Comparison of ENCODE assay signal across 23 cellular contexts in genomic region chr5:144292029-144292428, GRCh38.
"Had no signal": no experiment of that assay in that cellular context is flagged by ENCODE, and none has a peak within 500 bp of the region (broad histone marks: within the 10 kb centered on the region; RNA-seq: fewer than 3 reads in every experiment).

No MANE protein-coding gene starts in this region.

- H3K27ac ChIP-seq: esophagus squamous epithelium, gastroesophageal sphincter had no signal

- H3K27me3 ChIP-seq: esophagus squamous epithelium, gastroesophageal sphincter had no signal

- H3K36me3 ChIP-seq: esophagus squamous epithelium, gastroesophageal sphincter had no signal

- H3K9me3 ChIP-seq: esophagus squamous epithelium, gastroesophageal sphincter had no signal

- DNase-seq: activated CD4-positive, alpha-beta memory T cell treated with anti-CD3 and anti-CD28 coated beads, Interleukin-2, amount 10 ng/mL, durations not matched to agents 7 days and 5 days; activated CD4-positive, alpha-beta T cell treated with anti-CD3 and anti-CD28 coated beads for 1 hour; activated CD4-positive, alpha-beta T cell treated with anti-CD3 and anti-CD28 coated beads for 4 hours; activated CD4-positive, alpha-beta T cell treated with anti-CD3 and anti-CD28 coated beads, Interleukin-2, amount 10 ng/mL, durations not matched to agents 7 days and 5 days; activated CD4-positive, alpha-beta T cell treated with anti-CD3 and anti-CD28 coated beads, Interleukin-2, amount 50 U/mL, for 4 hours; activated CD8-positive, alpha-beta memory T cell treated with anti-CD3 and anti-CD28 coated beads, Interleukin-2, amount 50 U/mL, for 48 hours; activated gamma-delta T cell; activated naive CD4-positive, alpha-beta T cell; activated naive CD4-positive, alpha-beta T cell treated with anti-CD3 and anti-CD28 coated beads, Interleukin-2, amount 10 ng/mL, durations not matched to agents 7 days and 5 days; activated naive CD8-positive, alpha-beta T cell treated with anti-CD3 and anti-CD28 coated beads, Interleukin-2, amount 10 ng/mL, durations not matched to agents 7 days and 5 days; activated T-cell treated with anti-CD3 and anti-CD28 coated beads for 4 hours; activated T-cell treated with anti-CD3 and anti-CD28 coated beads, Interleukin-2, amount 50 U/mL, for 24 hours; activated T-cell treated with anti-CD3 and anti-CD28 coated beads, Interleukin-2, amount 50 U/mL, for 72 hours; cortex of kidney; dermis blood vessel endothelial cell; effector CD4-positive, alpha-beta T cell; effector memory CD8-positive, alpha-beta T cell; erythroblast; esophagus squamous epithelium; foreskin melanocyte; T-helper 2 cell had no signal

- H3K4me3 ChIP-seq: esophagus squamous epithelium, gastroesophageal sphincter had no signal

- ATAC-seq: activated naive CD4-positive, alpha-beta T cell treated with anti-CD3 and anti-CD28 coated beads, Interleukin-2, amount 50 U/mL, for 72 hours; activated T-cell treated with anti-CD3 and anti-CD28 coated beads, Interleukin-2, amount 50 U/mL, for 72 hours; effector memory CD8-positive, alpha-beta T cell; gastroesophageal sphincter had no signal

- H3K4me1 ChIP-seq: esophagus squamous epithelium, gastroesophageal sphincter had no signal
